Comparison of ENCODE assay signal across 32 cellular contexts in the genomic region with DNA sequence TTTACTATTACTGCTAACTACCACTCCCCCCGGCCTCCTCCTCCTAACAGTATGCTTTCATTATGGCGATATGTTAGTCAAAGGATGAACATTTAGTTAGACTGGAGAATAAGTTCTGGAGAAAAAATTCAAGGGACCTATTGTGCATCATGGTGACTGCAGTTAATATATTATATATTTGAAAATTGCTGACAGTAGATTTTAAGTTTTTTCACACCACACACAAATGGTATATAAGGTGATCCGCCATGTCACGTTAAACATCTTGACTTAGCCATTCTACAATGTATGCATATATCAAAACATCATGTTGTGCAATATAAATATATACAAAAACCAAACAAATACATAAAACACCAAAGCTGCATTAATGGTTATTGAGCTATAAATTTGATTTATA.
DNase-seq lines count a peak whose midpoint lies in the region; ATAC-seq, FAIRE-seq and TF ChIP-seq lines count a peak whose summit lies in the region.
"Had no signal": no experiment of that assay in that cellular context is flagged by ENCODE, and none has a peak within 500 bp of the region (broad histone marks: within the 10 kb centered on the region; RNA-seq: fewer than 3 reads in every experiment).

No MANE protein-coding gene starts in this region.

- H2BK5ac ChIP-seq in IMR-90 (ENCODE audit: low read depth, low read length, poor library complexity, severe bottlenecking), result no peak overlapping the region

- CTCF ChIA-PET in HepG2 (lab: Yijun Ruan, JAX; ENCODE audit: low intra/inter-chr PET ratio, low total read pairs), result no interaction called here
- CTCF ChIA-PET in A549 (lab: Yijun Ruan, JAX), result no interaction called here
- CTCF ChIA-PET in IMR-90 (lab: Yijun Ruan, JAX), result no interaction called here

- no peak overlapping the region for H3K18ac ChIP-seq in IMR-90 (ENCODE audit: low read depth, low read length)

- no peaks in the 10 kb centered on the region for H3K9me1 ChIP-seq in IMR-90 (ENCODE audit: insufficient read depth, low read length)

- TF ChIP-seq RAD21 in HepG2 (CRISPR knock-in tag; IDR thresholded peaks at IDR 0.05) (no peak), A549 (conservative IDR thresholded peaks at IDR 0.05 in 1 of 2, IDR thresholded peaks at IDR 0.05 in 1 of 2) (no peak), IMR-90 (IDR thresholded peaks at IDR 0.05; ENCODE audit: low read length) (no peak)

- H4K8ac ChIP-seq in IMR-90 (ENCODE audit: low read depth in 2 of 2, low read length in 2 of 2), result no peak overlapping the region

- H3K56ac ChIP-seq in IMR-90 (ENCODE audit: extremely low read depth, insufficient read depth, low read length), result no peak overlapping the region

- H3K27me3 ChIP-seq in HepG2 (ENCODE audit: control insufficient read depth in 1 of 2, insufficient read depth in 2 of 2, low read length in 2 of 2) (no peaks in the 10 kb centered on the region), right lobe of liver (no peaks in the 10 kb centered on the region), IMR-90 (ENCODE audit: control insufficient read depth, insufficient read depth, low read length) (no peaks in the 10 kb centered on the region), left ventricle myocardium inferior (ENCODE audit: low read depth) (no peaks in the 10 kb centered on the region)
- H3K27me3 ChIP-seq: BE2C; BLaER1; BLaER1 treated with 17β-estradiol and CSF1 and Interleukin-3, amounts not matched to agents 10 nM and 100 nM had no signal

- H3K36me3 ChIP-seq in HepG2 (replicated peaks in 1 of 2; ENCODE audit: control insufficient read depth in 1 of 2, insufficient read depth in 2 of 2, low read length in 2 of 2) (no peaks in the 10 kb centered on the region), right lobe of liver (no peaks in the 10 kb centered on the region), IMR-90 (ENCODE audit: control insufficient read depth, insufficient read depth, low read length) (no peaks in the 10 kb centered on the region), left ventricle myocardium inferior (no peaks in the 10 kb centered on the region)
- H3K36me3 ChIP-seq: BE2C; BLaER1; BLaER1 treated with 17β-estradiol and CSF1 and Interleukin-3, amounts not matched to agents 10 nM and 100 nM had no signal

- H2BK120ac ChIP-seq in IMR-90 (ENCODE audit: low read depth, low read length), result no peak overlapping the region

- intact Hi-C loops in HepG2 (cut with micrococcal nuclease; ENCODE audit: unreplicated experiment) (no loop called here), right lobe of liver (cut with DNase I) (no loop called here), IMR-90 (cut with micrococcal nuclease) (no loop called here), left ventricle myocardium inferior (cut with micrococcal nuclease) (no loop called here)

- no peak for FAIRE-seq in HepG2 (lab: Jason Lieb, UNC)
- no peak for FAIRE-seq in A549 (lab: Jason Lieb, UNC)
- FAIRE-seq: A204.1, D721Med had no signal

- TF ChIP-seq EP300 in HepG2 (IDR thresholded peaks at IDR 0.05; ENCODE audit: low read depth in 2 of 2, low read length in 2 of 2) (no peak), HepG2 (CRISPR knock-in tag; IDR thresholded peaks at IDR 0.05; ENCODE audit: borderline replicate concordance) (no peak), A549 (IDR thresholded peaks at IDR 0.05) (no peak)

- H3K4ac ChIP-seq in IMR-90 (ENCODE audit: low read depth, low read length), result no peak overlapping the region

- H3K14ac ChIP-seq in IMR-90 (replicated peaks; ENCODE audit: low read depth, low read length), result no peak overlapping the region

- no peak overlapping the region for H2BK15ac ChIP-seq in IMR-90 (ENCODE audit: low read depth, low read length)

- H3K4me1 ChIP-seq in HepG2 (ENCODE audit: insufficient read depth, low read length), result no peaks in the 10 kb centered on the region
- no peaks in the 10 kb centered on the region for H3K4me1 ChIP-seq in right lobe of liver
- no peaks in the 10 kb centered on the region for H3K4me1 ChIP-seq in A549
- H3K4me1 ChIP-seq in IMR-90 (ENCODE audit: control insufficient read depth, insufficient read depth, low read length), result no peaks in the 10 kb centered on the region
- H3K4me1 ChIP-seq in left ventricle myocardium inferior, result no peaks in the 10 kb centered on the region
- H3K4me1 ChIP-seq: BE2C; BLaER1; BLaER1 treated with 17β-estradiol and CSF1 and Interleukin-3, amounts not matched to agents 10 nM and 100 nM; Caco-2 had no signal

- in situ Hi-C loops in HepG2 (cut with HindIII; ENCODE audit: extremely low pct_ligation_motif_present, low pct_unique_long_range_greater_than_20kb), result no loop called here
- in situ Hi-C loops in IMR-90 (cut with MboI; ENCODE audit: low sequenced_read_pairs), result no loop called here

- no peak overlapping the region for H4K91ac ChIP-seq in IMR-90 (ENCODE audit: insufficient read depth, low read depth, low read length)

- H2AFZ ChIP-seq in HepG2 (ENCODE audit: low read length) (no peak overlapping the region), IMR-90 (replicated peaks; ENCODE audit: low read length, poor library complexity) (no peak overlapping the region)

- H3K79me2 ChIP-seq in HepG2 (ENCODE audit: insufficient read depth, low read length), result no peaks in the 10 kb centered on the region

- H3K23ac ChIP-seq in IMR-90 (ENCODE audit: low read depth, low read length), result no peak overlapping the region

- WGBS in HepG2 (ENCODE audit: low lambda C conversion rate), result 7% methylated on average over 4 of the region's 4 CpGs
- WGBS in right lobe of liver (ENCODE audit: insufficient coverage, low coverage, low lambda C conversion rate, missing lambda C conversion rate), result 84% methylated on average over 4 of the region's 4 CpGs
- under 1% methylated on average over 4 of the region's 4 CpGs for WGBS in A549 (ENCODE audit: missing lambda C conversion rate)
- no CpG with 5 or more reads among the region's 4 CpGs for WGBS in IMR-90 (ENCODE audit: extremely low coverage in 2 of 2, insufficient read length in 1 of 2), 2 experiments

- no peak overlapping the region for H2BK20ac ChIP-seq in IMR-90 (ENCODE audit: low read depth, low read length)

- H3K4me3 ChIP-seq in HepG2 (replicated peaks in 1 of 3; ENCODE audit: insufficient read depth in 1 of 3, low read depth in 2 of 3, low read length in 3 of 3) (no peak overlapping the region), right lobe of liver (no peak overlapping the region), A549 (no peak overlapping the region), IMR-90 (ENCODE audit: insufficient read depth, low read depth, low read length) (no peak overlapping the region), left ventricle myocardium inferior (no peak overlapping the region)
- H3K4me3 ChIP-seq: BLaER1; BLaER1 treated with 17β-estradiol and CSF1 and Interleukin-3, amounts not matched to agents 10 nM and 100 nM had no signal

- ATAC-seq in HepG2 (no peak), right lobe of liver (no peak), A549 (no peak), IMR-90 (ENCODE audit: low read depth) (no peak), HG03442 (IDR thresholded peaks at IDR 0.05; ENCODE audit: unreplicated experiment) (no peak)
- ATAC-seq: CD8-positive, alpha-beta T cell had no signal

- dilution Hi-C loops in IMR-90 (cut with HindIII; ENCODE audit: low sequenced_read_pairs, unreplicated experiment), result no loop called here

- H3K4me2 ChIP-seq in HepG2 (ENCODE audit: low read depth, low read length) (no peak overlapping the region), A549 (no peak overlapping the region), IMR-90 (ENCODE audit: low read depth, low read length) (no peak overlapping the region)
- H3K4me2 ChIP-seq: BLaER1; BLaER1 treated with 17β-estradiol and CSF1 and Interleukin-3, amounts not matched to agents 10 nM and 100 nM had no signal

- H3K27ac ChIP-seq in HepG2 (ENCODE audit: extremely low read length, insufficient read depth, low read length) (no peak overlapping the region), right lobe of liver (no peak overlapping the region), A549 (no peak overlapping the region), IMR-90 (ENCODE audit: insufficient read depth, low read length) (no peak overlapping the region), left ventricle myocardium inferior (replicated peaks) (no peak overlapping the region)
- H3K27ac ChIP-seq: 22Rv1; BLaER1; BLaER1 treated with 17β-estradiol and CSF1 and Interleukin-3, amounts not matched to agents 10 nM and 100 nM; C4-2B had no signal

- no peak overlapping the region for H2AK5ac ChIP-seq in IMR-90 (ENCODE audit: low read depth, low read length)

- POLR2A ChIA-PET in HepG2 (lab: Yijun Ruan, JAX) (no interaction called here), A549 (lab: Yijun Ruan, JAX) (no interaction called here), IMR-90 (lab: Charles Lee; ENCODE audit: unreplicated experiment) (no interaction called here)

- no peak for DNase-seq in HepG2 (ENCODE audit: low spot score)
- no peak for DNase-seq in right lobe of liver
- no peak for DNase-seq in A549 (ENCODE audit: low read depth in 1 of 2, low spot score in 1 of 2)
- no peak for DNase-seq in IMR-90
- no peak for DNase-seq in left ventricle myocardium inferior
- DNase-seq: 8988T; ACHN; AML-193; BE2C; C1 segment of cervical spinal cord; Caco-2; Calu3; CD4-positive, alpha-beta memory T cell; CD4-positive, alpha-beta T cell; CD4-positive, CD25-positive, alpha-beta regulatory T cell; CD8-positive, alpha-beta memory T cell; CD8-positive, alpha-beta T cell; COR-L47; DMS 273 treated with DMSO at 0.1 percent for 48 hours; DMS153; DMS53; DMS79; DMS79 treated with DMSO at 0.1 percent for 48 hours; DND-41; EL had no signal

- H3K79me1 ChIP-seq in IMR-90 (ENCODE audit: low read depth in 1 of 2, low read length in 2 of 2), result no peaks in the 10 kb centered on the region

- H2AK9ac ChIP-seq in IMR-90 (replicated peaks; ENCODE audit: low read depth, low read length, poor library complexity), result no peak overlapping the region

- H4K20me1 ChIP-seq in HepG2 (ENCODE audit: insufficient read depth, low read length) (no peaks in the 10 kb centered on the region), IMR-90 (ENCODE audit: insufficient read depth, low read length) (no peaks in the 10 kb centered on the region)
- H4K20me1 ChIP-seq: BLaER1; BLaER1 treated with 17β-estradiol and CSF1 and Interleukin-3, amounts not matched to agents 10 nM and 100 nM had no signal

- BruUV-seq in HepG2 (replicated peaks; lab: Mats Ljungman, UMichigan) (no TSS peak), IMR-90 (replicated peaks; lab: Mats Ljungman, UMichigan) (no TSS peak)

- H3K9me3 ChIP-seq in HepG2 (ENCODE audit: low read length) (peaks cover 31% of the 10 kb centered on the region), right lobe of liver (no peaks in the 10 kb centered on the region), A549 (no peaks in the 10 kb centered on the region), IMR-90 (ENCODE audit: control insufficient read depth, insufficient read depth, low read length) (peaks cover 2% of the 10 kb centered on the region; the same call in 1 of the 2 replicates), left ventricle myocardium inferior (replicated peaks) (no peaks in the 10 kb centered on the region)
- H3K9me3 ChIP-seq: BE2C; BLaER1; BLaER1 treated with 17β-estradiol and CSF1 and Interleukin-3, amounts not matched to agents 10 nM and 100 nM; Caco-2 had no signal

- no peak overlapping the region for H4K5ac ChIP-seq in IMR-90 (ENCODE audit: low read depth, low read length)

- no peak overlapping the region for H3K9ac ChIP-seq in HepG2 (ENCODE audit: insufficient read depth, low read depth, low read length)
- no peak overlapping the region for H3K9ac ChIP-seq in IMR-90 (ENCODE audit: low read depth, low read length)
- H3K9ac ChIP-seq: BLaER1; BLaER1 treated with 17β-estradiol and CSF1 and Interleukin-3, amounts not matched to agents 10 nM and 100 nM had no signal

- TF ChIP-seq POLR2A in HepG2 (IDR thresholded peaks at IDR 0.05; ENCODE audit: insufficient read depth in 1 of 2, low read depth in 2 of 2, low read length in 2 of 2), result no peak
- no peak for TF ChIP-seq POLR2A in right lobe of liver (IDR thresholded peaks at IDR 0.05)
- TF ChIP-seq POLR2A in A549 (IDR thresholded peaks at IDR 0.05; ENCODE audit: low read length), result no peak
- TF ChIP-seq POLR2A in IMR-90 (IDR thresholded peaks at IDR 0.05; ENCODE audit: low read depth, low read length), result no peak

- TF ChIP-seq CTCF in HepG2 (CRISPR knock-in tag; IDR thresholded peaks at IDR 0.05) (no peak), right lobe of liver (IDR thresholded peaks at IDR 0.05) (no peak), A549 (IDR thresholded peaks at IDR 0.05) (no peak), IMR-90 (conservative IDR thresholded peaks at IDR 0.05; ENCODE audit: low read depth, low read length) (no peak), left ventricle myocardium inferior (IDR thresholded peaks at IDR 0.05; ENCODE audit: borderline replicate concordance) (no peak)
